1 cellular context compared by ENCODE assay signal in the genomic region with DNA sequence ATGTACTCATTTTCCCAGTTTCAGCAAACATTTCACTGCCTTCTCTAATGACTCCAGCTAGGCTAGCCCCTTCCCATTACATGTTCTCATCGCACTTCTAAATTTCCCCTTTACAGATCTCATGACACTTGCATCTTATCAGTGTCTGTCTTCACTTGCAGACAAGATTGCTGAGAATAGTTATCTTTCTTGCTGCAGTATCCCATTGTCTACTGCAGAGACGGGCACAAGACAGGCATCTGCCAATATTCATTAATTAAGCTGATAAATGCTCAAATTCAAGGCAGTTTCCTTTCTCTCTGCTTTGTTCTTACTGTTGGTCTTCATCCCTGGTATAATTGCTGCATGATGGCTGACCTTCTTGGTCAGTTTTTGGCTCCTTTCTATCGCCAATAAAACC.
A peak's percentile ranks its signal among the peaks of the same experiment; 100 is the strongest.
TF ChIP-seq lines count a peak whose summit lies in the region.

No MANE protein-coding gene starts in this region.

TF ChIP-seq in K562, 482 proteins besides CTCF, POLR2A, EP300 and RAD21 (continued from another document):
- TF ChIP-seq, protein P1, sequence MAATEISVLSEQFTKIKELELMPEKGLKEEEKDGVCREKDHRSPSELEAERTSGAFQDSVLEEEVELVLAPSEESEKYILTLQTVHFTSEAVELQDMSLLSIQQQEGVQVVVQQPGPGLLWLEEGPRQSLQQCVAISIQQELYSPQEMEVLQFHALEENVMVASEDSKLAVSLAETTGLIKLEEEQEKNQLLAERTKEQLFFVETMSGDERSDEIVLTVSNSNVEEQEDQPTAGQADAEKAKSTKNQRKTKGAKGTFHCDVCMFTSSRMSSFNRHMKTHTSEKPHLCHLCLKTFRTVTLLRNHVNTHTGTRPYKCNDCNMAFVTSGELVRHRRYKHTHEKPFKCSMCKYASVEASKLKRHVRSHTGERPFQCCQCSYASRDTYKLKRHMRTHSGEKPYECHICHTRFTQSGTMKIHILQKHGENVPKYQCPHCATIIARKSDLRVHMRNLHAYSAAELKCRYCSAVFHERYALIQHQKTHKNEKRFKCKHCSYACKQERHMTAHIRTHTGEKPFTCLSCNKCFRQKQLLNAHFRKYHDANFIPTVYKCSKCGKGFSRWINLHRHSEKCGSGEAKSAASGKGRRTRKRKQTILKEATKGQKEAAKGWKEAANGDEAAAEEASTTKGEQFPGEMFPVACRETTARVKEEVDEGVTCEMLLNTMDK (IDR thresholded peaks at IDR 0.05; ENCODE audit: borderline replicate concordance, insufficient read depth, low read depth, low read length, poor library complexity, severe bottlenecking) = no peak
- TF ChIP-seq MEIS2 (IDR thresholded peaks at IDR 0.05; ENCODE audit: partially characterized antibody) = peak; percentile 45
- TF ChIP-seq, protein P2, sequence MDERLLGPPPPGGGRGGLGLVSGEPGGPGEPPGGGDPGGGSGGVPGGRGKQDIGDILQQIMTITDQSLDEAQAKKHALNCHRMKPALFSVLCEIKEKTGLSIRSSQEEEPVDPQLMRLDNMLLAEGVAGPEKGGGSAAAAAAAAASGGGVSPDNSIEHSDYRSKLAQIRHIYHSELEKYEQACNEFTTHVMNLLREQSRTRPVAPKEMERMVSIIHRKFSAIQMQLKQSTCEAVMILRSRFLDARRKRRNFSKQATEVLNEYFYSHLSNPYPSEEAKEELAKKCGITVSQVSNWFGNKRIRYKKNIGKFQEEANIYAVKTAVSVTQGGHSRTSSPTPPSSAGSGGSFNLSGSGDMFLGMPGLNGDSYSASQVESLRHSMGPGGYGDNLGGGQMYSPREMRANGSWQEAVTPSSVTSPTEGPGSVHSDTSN (CRISPR knock-in tag; IDR thresholded peaks at IDR 0.05; ENCODE audit: low read depth) = no peak
- TF ChIP-seq, protein P2 (tag; conservative IDR thresholded peaks at IDR 0.05; ENCODE audit: low read depth) = 0 out of 2 replicates have a peak, but pooled peaks have one; percentile 24
